8 cellular contexts compared by ENCODE assay signal in genomic region chr15:85253196-85253915, GRCh38.
DNase-seq lines count a peak whose midpoint lies in the region; ATAC-seq and TF ChIP-seq lines count a peak whose summit lies in the region.
"Not testable (repeated sequence)": the region's sequence is repeated elsewhere in the genome, so short reads cannot be mapped to it uniquely, and the experiment has no call there.

No MANE protein-coding gene starts in this region.

- H3K36me3 ChIP-seq in esophagus muscularis mucosa = not testable (repeated sequence)

- H3K27me3 Mint-ChIP-seq in activated CD4-positive, alpha-beta T cell treated with anti-CD3 and anti-CD28 coated beads, Interleukin-2, amount 10 ng/mL, durations not matched to agents 24 days and 14 days; stimulated activated memory B cell treated with anti-CD40 and anti-IgM and Interleukin-4, amounts not matched to agents 10 μg/mL and 1 μg/mL and 100 μg/mL, for 72 hours: not testable (repeated sequence)

- H3K4me1 ChIP-seq in esophagus muscularis mucosa = peaks cover 14 to 16% (median 14%) of the 10 kb centered on the region in 4 donors

- H3K4me3 ChIP-seq in esophagus muscularis mucosa = not testable (repeated sequence)

- H3K36me3 Mint-ChIP-seq in activated CD4-positive, alpha-beta T cell treated with anti-CD3 and anti-CD28 coated beads, Interleukin-2, amount 10 ng/mL, durations not matched to agents 24 days and 14 days (ENCODE audit: low read depth); stimulated activated memory B cell treated with anti-CD40 and anti-IgM and Interleukin-4, amounts not matched to agents 10 μg/mL and 1 μg/mL and 100 μg/mL, for 72 hours: not testable (repeated sequence)

- not testable (repeated sequence) for TF ChIP-seq EP300 in esophagus muscularis mucosa (IDR thresholded peaks at IDR 0.05)

- H3K9me3 ChIP-seq in esophagus muscularis mucosa = not testable (repeated sequence)

- H3K27ac ChIP-seq in esophagus muscularis mucosa (replicated peaks in 1 of 4) = not testable (repeated sequence)

- not testable (repeated sequence) for H3K27ac Mint-ChIP-seq in activated CD4-positive, alpha-beta T cell treated with anti-CD3 and anti-CD28 coated beads, Interleukin-2, amount 10 ng/mL, durations not matched to agents 24 days and 14 days
- H3K27ac Mint-ChIP-seq in stimulated activated memory B cell treated with anti-CD40 and anti-IgM and Interleukin-4, amounts not matched to agents 10 μg/mL and 1 μg/mL and 100 μg/mL, for 72 hours = peak overlapping the region; percentile 94

- ATAC-seq in GM19025 (IDR thresholded peaks at IDR 0.05; ENCODE audit: low read depth, unreplicated experiment) = peak; percentile 74
- ATAC-seq in GM21528 (IDR thresholded peaks at IDR 0.05; ENCODE audit: low FRiP score, unreplicated experiment) = peak; percentile 77
- ATAC-seq in HG02981 (IDR thresholded peaks at IDR 0.05; ENCODE audit: unreplicated experiment) = peak; percentile 66
- ATAC-seq in HG03565 (IDR thresholded peaks at IDR 0.05; ENCODE audit: unreplicated experiment) = peak; percentile 62
- peak; percentile 86 for ATAC-seq in stimulated activated memory B cell treated with anti-CD40 and anti-IgM and Interleukin-4, amounts not matched to agents 10 μg/mL and 1 μg/mL and 100 μg/mL, for 72 hours

- DNase-seq in ELR (ENCODE audit: low read depth) = peak; percentile 36
- peak; percentile 53 for DNase-seq in activated CD4-positive, alpha-beta T cell treated with anti-CD3 and anti-CD28 coated beads, Interleukin-2, amount 10 ng/mL, durations not matched to agents 24 days and 14 days
- peak; percentile 85 for DNase-seq in esophagus muscularis mucosa (ENCODE audit: extremely low spot score)

- not testable (repeated sequence) for TF ChIP-seq CTCF in esophagus muscularis mucosa (IDR thresholded peaks at IDR 0.05)

- H3K4me1 Mint-ChIP-seq in activated CD4-positive, alpha-beta T cell treated with anti-CD3 and anti-CD28 coated beads, Interleukin-2, amount 10 ng/mL, durations not matched to agents 24 days and 14 days = not testable (repeated sequence)
- H3K4me1 Mint-ChIP-seq in stimulated activated memory B cell treated with anti-CD40 and anti-IgM and Interleukin-4, amounts not matched to agents 10 μg/mL and 1 μg/mL and 100 μg/mL, for 72 hours = peaks cover 20% of the 10 kb centered on the region

- not testable (repeated sequence) for H3K27me3 ChIP-seq in esophagus muscularis mucosa

- TF ChIP-seq POLR2A in esophagus muscularis mucosa (IDR thresholded peaks at IDR 0.05; ENCODE audit: low read depth) = not testable (repeated sequence)

- WGBS in esophagus muscularis mucosa = 94% methylated on average over 3 of the region's 15 CpGs

- H3K4me3 Mint-ChIP-seq in activated CD4-positive, alpha-beta T cell treated with anti-CD3 and anti-CD28 coated beads, Interleukin-2, amount 10 ng/mL, durations not matched to agents 24 days and 14 days = not testable (repeated sequence)
- H3K4me3 Mint-ChIP-seq in stimulated activated memory B cell treated with anti-CD40 and anti-IgM and Interleukin-4, amounts not matched to agents 10 μg/mL and 1 μg/mL and 100 μg/mL, for 72 hours = peak overlapping the region; percentile 60

- intact Hi-C loops in activated CD4-positive, alpha-beta T cell treated with anti-CD3 and anti-CD28 coated beads, Interleukin-2, amount 10 ng/mL, durations not matched to agents 24 days and 14 days (cut with micrococcal nuclease); esophagus muscularis mucosa (cut with DNase I): not testable (repeated sequence)

- H3K9me3 Mint-ChIP-seq in activated CD4-positive, alpha-beta T cell treated with anti-CD3 and anti-CD28 coated beads, Interleukin-2, amount 10 ng/mL, durations not matched to agents 24 days and 14 days; stimulated activated memory B cell treated with anti-CD40 and anti-IgM and Interleukin-4, amounts not matched to agents 10 μg/mL and 1 μg/mL and 100 μg/mL, for 72 hours: not testable (repeated sequence)
